Comparison of ENCODE assay signal across 8 cellular contexts in the genomic region with DNA sequence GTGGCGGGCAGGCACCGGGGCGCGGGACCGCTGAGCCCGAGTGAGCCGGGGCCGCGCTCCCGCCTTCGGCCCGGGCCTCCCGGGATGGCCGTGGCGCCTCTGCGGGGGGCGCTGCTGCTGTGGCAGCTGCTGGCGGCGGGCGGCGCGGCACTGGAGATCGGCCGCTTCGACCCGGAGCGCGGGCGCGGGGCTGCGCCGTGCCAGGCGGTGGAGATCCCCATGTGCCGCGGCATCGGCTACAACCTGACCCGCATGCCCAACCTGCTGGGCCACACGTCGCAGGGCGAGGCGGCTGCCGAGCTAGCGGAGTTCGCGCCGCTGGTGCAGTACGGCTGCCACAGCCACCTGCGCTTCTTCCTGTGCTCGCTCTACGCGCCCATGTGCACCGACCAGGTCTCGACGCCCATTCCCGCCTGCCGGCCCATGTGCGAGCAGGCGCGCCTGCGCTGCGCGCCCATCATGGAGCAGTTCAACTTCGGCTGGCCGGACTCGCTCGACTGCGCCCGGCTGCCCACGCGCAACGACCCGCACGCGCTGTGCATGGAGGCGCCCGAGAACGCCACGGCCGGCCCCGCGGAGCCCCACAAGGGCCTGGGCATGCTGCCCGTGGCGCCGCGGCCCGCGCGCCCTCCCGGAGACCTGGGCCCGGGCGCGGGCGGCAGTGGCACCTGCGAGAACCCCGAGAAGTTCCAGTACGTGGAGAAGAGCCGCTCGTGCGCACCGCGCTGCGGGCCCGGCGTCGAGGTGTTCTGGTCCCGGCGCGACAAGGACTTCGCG. TPM values are rescaled to one million over a fixed set of nuclear protein-coding genes. Genes with fewer than 3 reads are reported as not detected.
DNase-seq lines count a peak whose midpoint lies in the region; ATAC-seq lines count a peak whose summit lies in the region.

No MANE protein-coding gene starts in this region.

- no peaks in the 10 kb centered on the region for H3K9me3 Mint-ChIP-seq in activated naive CD4-positive, alpha-beta T cell treated with anti-CD3 and anti-CD28 coated beads, Interleukin-2, amount 50 U/mL, for 24 hours
- H3K9me3 Mint-ChIP-seq in naive thymus-derived CD8-positive, alpha-beta T cell, result peaks cover 0 to 1% (median 0%) of the 10 kb centered on the region in 9 donors

- peak; percentile 20 for ATAC-seq in GM18519 (IDR thresholded peaks at IDR 0.05; ENCODE audit: low FRiP score, unreplicated experiment)
- peak; percentile 5 for ATAC-seq in HG02571 (IDR thresholded peaks at IDR 0.05; ENCODE audit: unreplicated experiment)
- peak; percentile 55 to 56 for ATAC-seq in naive thymus-derived CD8-positive, alpha-beta T cell
- ATAC-seq in HG03521 (IDR thresholded peaks at IDR 0.05; ENCODE audit: unreplicated experiment), result no peak

- POLR2A ChIA-PET in naive thymus-derived CD8-positive, alpha-beta T cell (lab: Charles Lee), result interaction anchor here (1.2 kb wide), 2 partner anchors 10 to 88 kb away, joined by 3 read pairs; partner anchors contain the start of gene BAZ1B

- no peaks in the 10 kb centered on the region for H3K36me3 Mint-ChIP-seq in activated naive CD4-positive, alpha-beta T cell treated with anti-CD3 and anti-CD28 coated beads, Interleukin-2, amount 50 U/mL, for 24 hours
- H3K36me3 Mint-ChIP-seq in naive thymus-derived CD8-positive, alpha-beta T cell, result peaks cover 0 to 5% (median 0%) of the 10 kb centered on the region in 3 donors

- no peak overlapping the region for H3K27ac Mint-ChIP-seq in activated naive CD4-positive, alpha-beta T cell treated with anti-CD3 and anti-CD28 coated beads, Interleukin-2, amount 50 U/mL, for 24 hours
- peak overlapping the region in 1 of 10 donors; percentile 80 for H3K27ac Mint-ChIP-seq in naive thymus-derived CD8-positive, alpha-beta T cell

- peak in 4 of 10 donors; percentile 5 to 36 (median 25) for DNase-seq in naive thymus-derived CD8-positive, alpha-beta T cell
- DNase-seq in NCI-H187 (lab: John Stamatoyannopoulos, UW) (no peak), putamen (ENCODE audit: low spot score) (no peak), kidney glomerular epithelial cell (lab: John Stamatoyannopoulos, UW) (no peak)

- H3K4me3 Mint-ChIP-seq in activated naive CD4-positive, alpha-beta T cell treated with anti-CD3 and anti-CD28 coated beads, Interleukin-2, amount 50 U/mL, for 24 hours, result peak overlapping the region; percentile 30
- peak overlapping the region in 8 of 10 donors; percentile 40 to 76 (median 56) for H3K4me3 Mint-ChIP-seq in naive thymus-derived CD8-positive, alpha-beta T cell

- no peaks in the 10 kb centered on the region for H3K4me1 Mint-ChIP-seq in activated naive CD4-positive, alpha-beta T cell treated with anti-CD3 and anti-CD28 coated beads, Interleukin-2, amount 50 U/mL, for 24 hours
- peaks cover 0 to 13% (median 7%) of the 10 kb centered on the region in 4 donors for H3K4me1 Mint-ChIP-seq in naive thymus-derived CD8-positive, alpha-beta T cell

- peaks cover 2% of the 10 kb centered on the region for H3K27me3 Mint-ChIP-seq in activated naive CD4-positive, alpha-beta T cell treated with anti-CD3 and anti-CD28 coated beads, Interleukin-2, amount 50 U/mL, for 24 hours
- H3K27me3 Mint-ChIP-seq in naive thymus-derived CD8-positive, alpha-beta T cell, result peaks cover 0 to 3% (median 0%) of the 10 kb centered on the region in 5 donors

RNA-seq across cellular contexts. Expression of gene FZD9, which starts 0.5 kb away (rescaled TPM):
- under 1 TPM; 0.16 to 0.31 TPM for total RNA-seq in naive thymus-derived CD8-positive, alpha-beta T cell
- polyA plus RNA-seq in naive thymus-derived CD8-positive, alpha-beta T cell, result under 1 TPM in 2 of 3 donors, not detected in 1; 0.07 to 0.52 TPM
